In genomic region chrX:84729408-84729807, GRCh38 we compare ENCODE assay signal across 14 cellular contexts.
DNase-seq lines count a peak whose midpoint lies in the region; ATAC-seq, FAIRE-seq and TF ChIP-seq lines count a peak whose summit lies in the region.
"Had no signal": no experiment of that assay in that cellular context is flagged by ENCODE, and none has a peak within 500 bp of the region (broad histone marks: within the 10 kb centered on the region; RNA-seq: fewer than 3 reads in every experiment).

No MANE protein-coding gene starts in this region.

- no peak overlapping the region for H3K27ac Mint-ChIP-seq in effector memory CD8-positive, alpha-beta T cell
- H3K27ac Mint-ChIP-seq: CD14-positive monocyte; CD8-positive, alpha-beta memory T cell had no signal

- H3K4me2 ChIP-seq in HepG2 (ENCODE audit: low read depth, low read length) (no peak overlapping the region), H1 (ENCODE audit: insufficient read depth in 1 of 2, low read depth in 2 of 2, low read length in 2 of 2) (no peak overlapping the region)

- BruUV-seq in HepG2 (replicated peaks; lab: Mats Ljungman, UMichigan): no TSS peak

- H3K79me2 ChIP-seq in HepG2 (ENCODE audit: insufficient read depth, low read length) (no peaks in the 10 kb centered on the region), H1 (ENCODE audit: control insufficient read depth in 1 of 2, insufficient read depth in 2 of 2, low read length in 2 of 2) (no peaks in the 10 kb centered on the region)

- intact Hi-C loops in HepG2 (cut with micrococcal nuclease; ENCODE audit: unreplicated experiment): loop anchor here (1.0 to 2.0 kb wide), 2 partner anchors 178 to 323 kb away; no protein-coding TSS in a partner anchor

- no peaks in the 10 kb centered on the region for H3K79me1 ChIP-seq in H1 (ENCODE audit: low read depth, low read length)

- H3K27me3 ChIP-seq in liver (ENCODE audit: control insufficient read depth in 4 of 4, insufficient read depth in 4 of 4, low read length in 3 of 4) (no peaks in the 10 kb centered on the region), HepG2 (ENCODE audit: control insufficient read depth in 1 of 2, insufficient read depth in 2 of 2, low read length in 2 of 2) (no peaks in the 10 kb centered on the region), H1 (replicated peaks in 1 of 4; ENCODE audit: control insufficient read depth in 3 of 4, extremely low read depth in 1 of 4, insufficient read depth in 3 of 4, low read length in 3 of 4) (no peaks in the 10 kb centered on the region)
- H3K27me3 ChIP-seq: BE2C had no signal

- H3K9ac ChIP-seq in liver (ENCODE audit: low read depth in 1 of 2, low read length in 2 of 2) (peak overlapping the region; percentile 28 to 38), HepG2 (ENCODE audit: insufficient read depth, low read depth, low read length) (no peak overlapping the region), H1 (replicated peaks in 1 of 4; ENCODE audit: extremely low read depth in 1 of 4, low read depth in 3 of 4, low read length in 3 of 4) (no peak overlapping the region)

- no peak overlapping the region for H2BK5ac ChIP-seq in H1 (ENCODE audit: low read depth, low read length)

- no peak overlapping the region for H4K91ac ChIP-seq in H1 (replicated peaks; ENCODE audit: insufficient read length, low read length)

- no peak overlapping the region for H3K14ac ChIP-seq in H1 (ENCODE audit: insufficient read length)

- CTCF ChIA-PET in HepG2 (lab: Yijun Ruan, JAX; ENCODE audit: low intra/inter-chr PET ratio, low total read pairs) (interaction anchor here (1.4 kb wide), 1 partner anchor 178 kb away, joined by 6 read pairs; no protein-coding TSS in a partner anchor), H1 (lab: Charles Lee; ENCODE audit: partially characterized antibody) (interaction anchor here (0.6 to 1.4 kb wide), 6 partner anchors 16 to 387 kb away, joined by 3 to 8 read pairs (median 3); no protein-coding TSS in a partner anchor)

- TF ChIP-seq POLR2A in HepG2 (IDR thresholded peaks at IDR 0.05; ENCODE audit: insufficient read depth in 1 of 2, low read depth in 2 of 2, low read length in 2 of 2): no peak
- TF ChIP-seq POLR2A in H1 (IDR thresholded peaks at IDR 0.05; ENCODE audit: control extremely low read depth in 1 of 2, low read depth in 2 of 2, low read length in 2 of 2): no peak

- no peaks in the 10 kb centered on the region for H3K9me3 Mint-ChIP-seq in effector memory CD8-positive, alpha-beta T cell
- H3K9me3 Mint-ChIP-seq: CD14-positive monocyte; CD8-positive, alpha-beta memory T cell had no signal

- no peak overlapping the region for H2BK20ac ChIP-seq in H1 (ENCODE audit: low read length)

- H3K4me3 ChIP-seq in liver (ENCODE audit: low read depth in 1 of 3, low read length in 3 of 3) (peak overlapping the region in 2 of 3 donors; percentile 39 to 47), HepG2 (replicated peaks in 1 of 3; ENCODE audit: insufficient read depth in 1 of 3, low read depth in 2 of 3, low read length in 3 of 3) (no peak overlapping the region), H1 (ENCODE audit: extremely low read depth in 1 of 4, insufficient read depth in 2 of 4, low read depth in 3 of 4, low read length in 4 of 4) (no peak overlapping the region)
- H3K4me3 ChIP-seq: GM12878 had no signal

- no peak overlapping the region for H4K5ac ChIP-seq in H1 (ENCODE audit: insufficient read length, low read depth, low read length)

- no peak overlapping the region for H4K8ac ChIP-seq in H1 (ENCODE audit: extremely low read depth, insufficient read depth, low read length)

- H2BK120ac ChIP-seq in H1 (replicated peaks; ENCODE audit: low read depth, low read length): no peak overlapping the region

- no peak overlapping the region for H2BK15ac ChIP-seq in H1 (ENCODE audit: low read length)

- no peak overlapping the region for H3K18ac ChIP-seq in H1 (ENCODE audit: extremely low read depth, low read length)

- no peak overlapping the region for H3K4ac ChIP-seq in H1 (replicated peaks; ENCODE audit: insufficient read length, low read depth, low read length)

- no peaks in the 10 kb centered on the region for H3K36me3 ChIP-seq in liver (ENCODE audit: control insufficient read depth in 4 of 4, insufficient read depth in 3 of 4, low read depth in 1 of 4, low read length in 3 of 4)
- no peaks in the 10 kb centered on the region for H3K36me3 ChIP-seq in HepG2 (replicated peaks in 1 of 2; ENCODE audit: control insufficient read depth in 1 of 2, insufficient read depth in 2 of 2, low read length in 2 of 2)
- no peaks in the 10 kb centered on the region for H3K36me3 ChIP-seq in H1 (ENCODE audit: control insufficient read depth in 2 of 4, insufficient read depth in 4 of 4, low read length in 3 of 4)
- H3K36me3 ChIP-seq: BE2C had no signal

- ATAC-seq in HepG2 (no peak), HG03280 (IDR thresholded peaks at IDR 0.05; ENCODE audit: unreplicated experiment) (peak; percentile 14)
- ATAC-seq in effector memory CD8-positive, alpha-beta T cell (replicated peaks): no peak

- no peak overlapping the region for H3K4me3 Mint-ChIP-seq in effector memory CD8-positive, alpha-beta T cell
- H3K4me3 Mint-ChIP-seq: CD14-positive monocyte; CD8-positive, alpha-beta memory T cell had no signal

- no peak overlapping the region for H2BK12ac ChIP-seq in H1 (ENCODE audit: low read depth, low read length)

- H4K20me1 ChIP-seq in HepG2 (ENCODE audit: insufficient read depth, low read length) (no peaks in the 10 kb centered on the region), H1 (replicated peaks in 1 of 2; ENCODE audit: control insufficient read depth in 1 of 2, insufficient read depth in 2 of 2, low read length in 2 of 2) (no peaks in the 10 kb centered on the region)

- H3K27me3 Mint-ChIP-seq in effector memory CD8-positive, alpha-beta T cell: no peaks in the 10 kb centered on the region
- H3K27me3 Mint-ChIP-seq: CD8-positive, alpha-beta memory T cell had no signal

- H3K4me1 ChIP-seq in liver (ENCODE audit: control insufficient read depth in 4 of 4, insufficient read depth in 4 of 4, low read length in 3 of 4) (no peaks in the 10 kb centered on the region), HepG2 (ENCODE audit: insufficient read depth, low read length) (no peaks in the 10 kb centered on the region), H1 (replicated peaks in 1 of 4; ENCODE audit: control insufficient read depth in 3 of 4, insufficient read depth in 4 of 4, low read length in 3 of 4) (no peaks in the 10 kb centered on the region; a peak in 1 of 7 replicates)
- H3K4me1 ChIP-seq: BE2C had no signal

- H3K27ac ChIP-seq in liver (ENCODE audit: low read depth in 1 of 2, low read length in 2 of 2): no peak overlapping the region
- H3K27ac ChIP-seq in HepG2 (ENCODE audit: extremely low read length, insufficient read depth, low read length): no peak overlapping the region
- no peak overlapping the region for H3K27ac ChIP-seq in H1 (ENCODE audit: low read depth, low read length)

- no peak for TF ChIP-seq RAD21 in liver (IDR thresholded peaks at IDR 0.05)
- TF ChIP-seq RAD21 in HepG2 (CRISPR knock-in tag; IDR thresholded peaks at IDR 0.05): no peak
- no peak for TF ChIP-seq RAD21 in H1 (IDR thresholded peaks at IDR 0.05 in 1 of 2, conservative IDR thresholded peaks at IDR 0.05 in 1 of 2; ENCODE audit: low read depth in 2 of 2, low read length in 2 of 2)

- WGBS in liver: 22% methylated on average over 4 of the region's 4 CpGs
- WGBS in HepG2 (ENCODE audit: low lambda C conversion rate): 3% methylated on average over 4 of the region's 4 CpGs
- 80% methylated on average over 3 of the region's 4 CpGs; no CpG with 5 or more reads in 1 of the 2 experiments for WGBS in H1 (ENCODE audit: extremely low coverage in 1 of 2, insufficient coverage in 1 of 2, insufficient read length in 1 of 2, insufficient replicate concordance in 2 of 2, low coverage in 1 of 2, low lambda C conversion rate in 2 of 2, missing lambda C conversion rate in 1 of 2), 2 experiments

- in situ Hi-C loops in HepG2 (cut with HindIII; ENCODE audit: extremely low pct_ligation_motif_present, low pct_unique_long_range_greater_than_20kb): loop anchor here (25.0 kb wide), 1 partner anchor 183 kb away; no protein-coding TSS in a partner anchor

- no peaks in the 10 kb centered on the region for H3K23me2 ChIP-seq in H1 (ENCODE audit: low read depth, low read length)

- H2AK5ac ChIP-seq in H1 (ENCODE audit: low read depth, low read length): no peak overlapping the region

- TF ChIP-seq EP300 in HepG2 (IDR thresholded peaks at IDR 0.05; ENCODE audit: low read depth in 2 of 2, low read length in 2 of 2) (no peak), HepG2 (CRISPR knock-in tag; IDR thresholded peaks at IDR 0.05; ENCODE audit: borderline replicate concordance) (no peak), H1 (IDR thresholded peaks at IDR 0.05; ENCODE audit: borderline replicate concordance in 1 of 2, low read depth in 2 of 2, low read length in 2 of 2) (no peak)

- TF ChIP-seq CTCF in liver (IDR thresholded peaks at IDR 0.05; ENCODE audit: low read depth, low read length, missing input control) (no peak), HepG2 (CRISPR knock-in tag; IDR thresholded peaks at IDR 0.05) (no peak), H1 (IDR thresholded peaks at IDR 0.05; ENCODE audit: control extremely low read depth in 1 of 3, insufficient read depth in 1 of 3, low read depth in 1 of 3, low read length in 3 of 3) (no peak), GM10266 (IDR thresholded peaks at IDR 0.05; ENCODE audit: control insufficient read depth, insufficient read depth, low read depth, missing control alignments) (no peak)

- no peak overlapping the region for H3K23ac ChIP-seq in H1 (ENCODE audit: insufficient read length)

- no peaks in the 10 kb centered on the region for H3K4me1 Mint-ChIP-seq in effector memory CD8-positive, alpha-beta T cell (ENCODE audit: low read depth in 2 of 2)
- H3K4me1 Mint-ChIP-seq: CD8-positive, alpha-beta memory T cell had no signal

- H3K9me3 ChIP-seq in liver (ENCODE audit: control insufficient read depth in 4 of 4, low read length in 3 of 4) (no peaks in the 10 kb centered on the region), HepG2 (ENCODE audit: low read length) (no peaks in the 10 kb centered on the region), H1 (ENCODE audit: insufficient read depth in 2 of 2, low read depth in 1 of 2, low read length in 1 of 2) (no peaks in the 10 kb centered on the region)
- H3K9me3 ChIP-seq: BE2C had no signal

- no peak overlapping the region for H3K56ac ChIP-seq in H1 (replicated peaks; ENCODE audit: insufficient read length, low read depth, low read length)

- no peaks in the 10 kb centered on the region for H3K36me3 Mint-ChIP-seq in effector memory CD8-positive, alpha-beta T cell (ENCODE audit: insufficient read depth)
- H3K36me3 Mint-ChIP-seq: CD14-positive monocyte; CD8-positive, alpha-beta memory T cell had no signal

- H2AFZ ChIP-seq in HepG2 (ENCODE audit: low read length) (no peak overlapping the region), H1 (ENCODE audit: low read length) (no peak overlapping the region)

- DNase-seq in HepG2 (ENCODE audit: low spot score) (no peak), H1 (ENCODE audit: low read depth in 1 of 2, low spot score in 2 of 2) (no peak), GM10266 (ENCODE audit: extremely low spot score) (no peak), NCI-H2171 (lab: John Stamatoyannopoulos, UW) (no peak)
- no peak for DNase-seq in effector memory CD8-positive, alpha-beta T cell
- DNase-seq: 8988T; NK-92 treated with Interleukin-12 subunit alpha and Interleukin-12 subunit beta, amount 100 ng/mL, for 24 hours; Right ventricle myocardium superior had no signal

- no peak for FAIRE-seq in HepG2 (lab: Jason Lieb, UNC)
- peak; percentile 36 for FAIRE-seq in H1 (lab: Jason Lieb, UNC)

- POLR2A ChIA-PET in HepG2 (lab: Yijun Ruan, JAX) (no interaction called here), H1 (lab: Charles Lee; ENCODE audit: partially characterized antibody) (no interaction called here)

Comparison
In these comparisons a context has a peak if more than half of its experiments do, and no peak if none do; other contexts are left out.
1. H3K4me3 ChIP-seq: peak in liver (2 of 3); none in HepG2 (0 of 3) and H1 (0 of 4).
2. H3K9ac ChIP-seq: peak in liver (2 of 2); none in HepG2 (single experiment) and H1 (0 of 4).